In genomic region chr5:109485030-109485429, GRCh38 we compare ENCODE assay signal across 1 cellular context.
TF ChIP-seq lines count a peak whose summit lies in the region.

No MANE protein-coding gene starts in this region.

TF ChIP-seq in HepG2, 621 proteins besides CTCF, POLR2A, EP300 and RAD21 (continued from another document and continues in another):
- TF ChIP-seq BCL6 (CRISPR knock-in tag; IDR thresholded peaks at IDR 0.05): peak; percentile 92
- TF ChIP-seq ZNF382 (CRISPR knock-in tag; IDR thresholded peaks at IDR 0.05; ENCODE audit: borderline replicate concordance): no peak
- no peak for TF ChIP-seq ZNF891 (CRISPR knock-in tag; IDR thresholded peaks at IDR 0.05)
- no peak for TF ChIP-seq ZNF430 (CRISPR knock-in tag; IDR thresholded peaks at IDR 0.05)
- TF ChIP-seq SIX4 (CRISPR knock-in tag; IDR thresholded peaks at IDR 0.05): peak; percentile 46; the same call in 1 of the 2 replicates
- no peak for TF ChIP-seq ZBTB42 (CRISPR knock-in tag; IDR thresholded peaks at IDR 0.05)
- no peak for TF ChIP-seq PHF5A (CRISPR knock-in tag; IDR thresholded peaks at IDR 0.05; ENCODE audit: low read depth, unreplicated experiment)
- TF ChIP-seq, protein P1, sequence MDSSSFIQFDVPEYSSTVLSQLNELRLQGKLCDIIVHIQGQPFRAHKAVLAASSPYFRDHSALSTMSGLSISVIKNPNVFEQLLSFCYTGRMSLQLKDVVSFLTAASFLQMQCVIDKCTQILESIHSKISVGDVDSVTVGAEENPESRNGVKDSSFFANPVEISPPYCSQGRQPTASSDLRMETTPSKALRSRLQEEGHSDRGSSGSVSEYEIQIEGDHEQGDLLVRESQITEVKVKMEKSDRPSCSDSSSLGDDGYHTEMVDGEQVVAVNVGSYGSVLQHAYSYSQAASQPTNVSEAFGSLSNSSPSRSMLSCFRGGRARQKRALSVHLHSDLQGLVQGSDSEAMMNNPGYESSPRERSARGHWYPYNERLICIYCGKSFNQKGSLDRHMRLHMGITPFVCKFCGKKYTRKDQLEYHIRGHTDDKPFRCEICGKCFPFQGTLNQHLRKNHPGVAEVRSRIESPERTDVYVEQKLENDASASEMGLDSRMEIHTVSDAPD (CRISPR knock-in tag; IDR thresholded peaks at IDR 0.05): no peak
- TF ChIP-seq ZNF33B (CRISPR knock-in tag; IDR thresholded peaks at IDR 0.05): no peak
- TF ChIP-seq, protein P2, sequence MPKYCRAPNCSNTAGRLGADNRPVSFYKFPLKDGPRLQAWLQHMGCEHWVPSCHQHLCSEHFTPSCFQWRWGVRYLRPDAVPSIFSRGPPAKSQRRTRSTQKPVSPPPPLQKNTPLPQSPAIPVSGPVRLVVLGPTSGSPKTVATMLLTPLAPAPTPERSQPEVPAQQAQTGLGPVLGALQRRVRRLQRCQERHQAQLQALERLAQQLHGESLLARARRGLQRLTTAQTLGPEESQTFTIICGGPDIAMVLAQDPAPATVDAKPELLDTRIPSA (CRISPR knock-in tag; IDR thresholded peaks at IDR 0.05; ENCODE audit: borderline replicate concordance): no peak
- TF ChIP-seq ZNF205 (CRISPR knock-in tag; IDR thresholded peaks at IDR 0.05): no peak
- no peak for TF ChIP-seq E2F2 (CRISPR knock-in tag; IDR thresholded peaks at IDR 0.05; ENCODE audit: borderline replicate concordance)
- TF ChIP-seq ZBTB38 (CRISPR knock-in tag; IDR thresholded peaks at IDR 0.05): peak; percentile 40; the same call in 1 of the 2 replicates
- peak; percentile 99 for TF ChIP-seq AHDC1 (CRISPR knock-in tag; IDR thresholded peaks at IDR 0.05; ENCODE audit: borderline replicate concordance)
- no peak for TF ChIP-seq ATF5 (CRISPR knock-in tag; IDR thresholded peaks at IDR 0.05; ENCODE audit: low read depth)
- TF ChIP-seq ZNF75D (CRISPR knock-in tag; IDR thresholded peaks at IDR 0.05; ENCODE audit: borderline replicate concordance): no peak
- peak; percentile 28; the same call in 1 of the 2 replicates for TF ChIP-seq STAG1 (CRISPR knock-in tag; IDR thresholded peaks at IDR 0.05)
- TF ChIP-seq, protein P3, sequence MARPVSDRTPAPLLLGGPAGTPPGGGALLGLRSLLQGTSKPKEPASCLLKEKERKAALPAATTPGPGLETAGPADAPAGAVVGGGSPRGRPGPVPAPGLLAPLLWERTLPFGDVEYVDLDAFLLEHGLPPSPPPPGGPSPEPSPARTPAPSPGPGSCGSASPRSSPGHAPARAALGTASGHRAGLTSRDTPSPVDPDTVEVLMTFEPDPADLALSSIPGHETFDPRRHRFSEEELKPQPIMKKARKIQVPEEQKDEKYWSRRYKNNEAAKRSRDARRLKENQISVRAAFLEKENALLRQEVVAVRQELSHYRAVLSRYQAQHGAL (CRISPR knock-in tag; IDR thresholded peaks at IDR 0.05; ENCODE audit: not compliant biosample characterization): no peak
- TF ChIP-seq ZNF598 (CRISPR knock-in tag; IDR thresholded peaks at IDR 0.05; ENCODE audit: borderline replicate concordance): no peak
- TF ChIP-seq KMT2B (CRISPR knock-in tag; IDR thresholded peaks at IDR 0.05): peak; percentile 35; the same call in 1 of the 2 replicates
- 0 out of 2 replicates have a peak, but pooled peaks have one; percentile 59 for TF ChIP-seq ZNF709 (CRISPR knock-in tag; IDR thresholded peaks at IDR 0.05)
- no peak for TF ChIP-seq MATR3 (CRISPR knock-in tag; IDR thresholded peaks at IDR 0.05)
- TF ChIP-seq NFE2L2 (IDR thresholded peaks at IDR 0.05; ENCODE audit: low read length): no peak
- no peak for TF ChIP-seq ZNF839 (CRISPR knock-in tag; IDR thresholded peaks at IDR 0.05; ENCODE audit: borderline replicate concordance)
- TF ChIP-seq ZMYM4 (CRISPR knock-in tag; IDR thresholded peaks at IDR 0.05): peak; percentile 96
- TF ChIP-seq SP4 (CRISPR knock-in tag; IDR thresholded peaks at IDR 0.05): no peak
- TF ChIP-seq, protein P4, sequence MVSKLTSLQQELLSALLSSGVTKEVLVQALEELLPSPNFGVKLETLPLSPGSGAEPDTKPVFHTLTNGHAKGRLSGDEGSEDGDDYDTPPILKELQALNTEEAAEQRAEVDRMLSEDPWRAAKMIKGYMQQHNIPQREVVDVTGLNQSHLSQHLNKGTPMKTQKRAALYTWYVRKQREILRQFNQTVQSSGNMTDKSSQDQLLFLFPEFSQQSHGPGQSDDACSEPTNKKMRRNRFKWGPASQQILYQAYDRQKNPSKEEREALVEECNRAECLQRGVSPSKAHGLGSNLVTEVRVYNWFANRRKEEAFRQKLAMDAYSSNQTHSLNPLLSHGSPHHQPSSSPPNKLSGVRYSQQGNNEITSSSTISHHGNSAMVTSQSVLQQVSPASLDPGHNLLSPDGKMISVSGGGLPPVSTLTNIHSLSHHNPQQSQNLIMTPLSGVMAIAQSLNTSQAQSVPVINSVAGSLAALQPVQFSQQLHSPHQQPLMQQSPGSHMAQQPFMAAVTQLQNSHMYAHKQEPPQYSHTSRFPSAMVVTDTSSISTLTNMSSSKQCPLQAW (CRISPR knock-in tag; IDR thresholded peaks at IDR 0.05): peak; percentile 92
- TF ChIP-seq, protein P5, sequence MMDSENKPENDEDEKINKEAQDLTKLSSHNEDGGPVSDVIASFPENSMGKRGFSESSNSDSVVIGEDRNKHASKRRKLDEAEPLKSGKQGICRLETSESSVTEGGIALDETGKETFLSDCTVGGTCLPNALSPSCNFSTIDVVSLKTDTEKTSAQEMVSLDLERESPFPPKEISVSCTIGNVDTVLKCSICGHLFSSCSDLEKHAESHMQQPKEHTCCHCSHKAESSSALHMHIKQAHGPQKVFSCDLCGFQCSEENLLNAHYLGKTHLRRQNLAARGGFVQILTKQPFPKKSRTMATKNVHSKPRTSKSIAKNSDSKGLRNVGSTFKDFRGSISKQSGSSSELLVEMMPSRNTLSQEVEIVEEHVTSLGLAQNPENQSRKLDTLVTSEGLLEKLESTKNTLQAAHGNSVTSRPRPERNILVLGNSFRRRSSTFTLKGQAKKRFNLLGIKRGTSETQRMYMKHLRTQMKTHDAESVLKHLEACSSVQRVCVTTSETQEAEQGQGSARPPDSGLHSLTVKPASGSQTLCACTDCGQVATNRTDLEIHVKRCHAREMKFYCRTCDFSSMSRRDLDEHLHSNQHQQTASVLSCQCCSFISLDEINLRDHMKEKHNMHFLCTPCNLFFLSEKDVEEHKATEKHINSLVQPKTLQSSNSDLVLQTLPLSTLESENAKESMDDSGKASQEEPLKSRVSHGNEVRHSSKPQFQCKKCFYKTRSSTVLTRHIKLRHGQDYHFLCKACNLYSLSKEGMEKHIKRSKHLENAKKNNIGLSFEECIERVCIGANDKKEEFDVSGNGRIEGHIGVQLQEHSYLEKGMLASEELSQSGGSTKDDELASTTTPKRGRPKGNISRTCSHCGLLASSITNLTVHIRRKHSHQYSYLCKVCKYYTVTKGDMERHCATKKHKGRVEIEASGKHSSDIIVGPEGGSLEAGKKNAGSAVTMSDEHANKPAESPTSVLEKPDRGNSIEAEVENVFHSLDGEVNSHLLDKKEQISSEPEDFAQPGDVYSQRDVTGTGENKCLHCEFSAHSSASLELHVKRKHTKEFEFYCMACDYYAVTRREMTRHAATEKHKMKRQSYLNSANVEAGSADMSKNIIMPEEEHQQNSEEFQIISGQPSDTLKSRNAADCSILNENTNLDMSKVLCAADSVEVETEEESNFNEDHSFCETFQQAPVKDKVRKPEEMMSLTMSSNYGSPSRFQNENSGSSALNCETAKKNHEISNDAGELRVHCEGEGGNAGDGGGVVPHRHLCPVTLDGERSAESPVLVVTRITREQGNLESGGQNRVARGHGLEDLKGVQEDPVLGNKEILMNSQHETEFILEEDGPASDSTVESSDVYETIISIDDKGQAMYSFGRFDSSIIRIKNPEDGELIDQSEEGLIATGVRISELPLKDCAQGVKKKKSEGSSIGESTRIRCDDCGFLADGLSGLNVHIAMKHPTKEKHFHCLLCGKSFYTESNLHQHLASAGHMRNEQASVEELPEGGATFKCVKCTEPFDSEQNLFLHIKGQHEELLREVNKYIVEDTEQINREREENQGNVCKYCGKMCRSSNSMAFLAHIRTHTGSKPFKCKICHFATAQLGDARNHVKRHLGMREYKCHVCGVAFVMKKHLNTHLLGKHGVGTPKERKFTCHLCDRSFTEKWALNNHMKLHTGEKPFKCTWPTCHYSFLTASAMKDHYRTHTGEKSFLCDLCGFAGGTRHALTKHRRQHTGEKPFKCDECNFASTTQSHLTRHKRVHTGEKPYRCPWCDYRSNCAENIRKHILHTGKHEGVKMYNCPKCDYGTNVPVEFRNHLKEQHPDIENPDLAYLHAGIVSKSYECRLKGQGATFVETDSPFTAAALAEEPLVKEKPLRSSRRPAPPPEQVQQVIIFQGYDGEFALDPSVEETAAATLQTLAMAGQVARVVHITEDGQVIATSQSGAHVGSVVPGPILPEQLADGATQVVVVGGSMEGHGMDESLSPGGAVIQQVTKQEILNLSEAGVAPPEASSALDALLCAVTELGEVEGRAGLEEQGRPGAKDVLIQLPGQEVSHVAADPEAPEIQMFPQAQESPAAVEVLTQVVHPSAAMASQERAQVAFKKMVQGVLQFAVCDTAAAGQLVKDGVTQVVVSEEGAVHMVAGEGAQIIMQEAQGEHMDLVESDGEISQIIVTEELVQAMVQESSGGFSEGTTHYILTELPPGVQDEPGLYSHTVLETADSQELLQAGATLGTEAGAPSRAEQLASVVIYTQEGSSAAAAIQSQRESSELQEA (CRISPR knock-in tag; IDR thresholded peaks at IDR 0.05; ENCODE audit: not compliant biosample characterization): no peak
- no peak for TF ChIP-seq ZNF841 (CRISPR knock-in tag; IDR thresholded peaks at IDR 0.05; ENCODE audit: borderline replicate concordance)
- no peak for TF ChIP-seq KAT2B (IDR thresholded peaks at IDR 0.05; ENCODE audit: borderline replicate concordance, low read depth, low read length)
- TF ChIP-seq, protein P6, sequence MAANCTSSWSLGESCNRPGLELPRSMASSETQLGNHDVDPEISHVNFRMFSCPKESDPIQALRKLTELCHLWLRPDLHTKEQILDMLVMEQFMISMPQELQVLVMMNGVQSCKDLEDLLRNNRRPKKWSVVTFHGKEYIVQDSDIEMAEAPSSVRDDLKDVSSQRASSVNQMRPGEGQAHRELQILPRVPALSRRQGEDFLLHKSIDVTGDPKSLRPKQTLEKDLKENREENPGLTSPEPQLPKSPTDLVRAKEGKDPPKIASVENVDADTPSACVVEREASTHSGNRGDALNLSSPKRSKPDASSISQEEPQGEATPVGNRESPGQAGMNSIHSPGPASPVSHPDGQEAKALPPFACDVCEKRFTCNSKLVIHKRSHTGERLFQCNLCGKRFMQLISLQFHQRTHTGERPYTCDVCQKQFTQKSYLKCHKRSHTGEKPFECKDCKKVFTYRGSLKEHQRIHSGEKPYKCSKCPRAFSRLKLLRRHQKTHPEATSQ (CRISPR knock-in tag; IDR thresholded peaks at IDR 0.05; ENCODE audit: borderline replicate concordance): no peak
- TF ChIP-seq TOE1 (CRISPR knock-in tag; IDR thresholded peaks at IDR 0.05): 0 out of 2 replicates have a peak, but pooled peaks have one; percentile 40
- TF ChIP-seq, protein P7, sequence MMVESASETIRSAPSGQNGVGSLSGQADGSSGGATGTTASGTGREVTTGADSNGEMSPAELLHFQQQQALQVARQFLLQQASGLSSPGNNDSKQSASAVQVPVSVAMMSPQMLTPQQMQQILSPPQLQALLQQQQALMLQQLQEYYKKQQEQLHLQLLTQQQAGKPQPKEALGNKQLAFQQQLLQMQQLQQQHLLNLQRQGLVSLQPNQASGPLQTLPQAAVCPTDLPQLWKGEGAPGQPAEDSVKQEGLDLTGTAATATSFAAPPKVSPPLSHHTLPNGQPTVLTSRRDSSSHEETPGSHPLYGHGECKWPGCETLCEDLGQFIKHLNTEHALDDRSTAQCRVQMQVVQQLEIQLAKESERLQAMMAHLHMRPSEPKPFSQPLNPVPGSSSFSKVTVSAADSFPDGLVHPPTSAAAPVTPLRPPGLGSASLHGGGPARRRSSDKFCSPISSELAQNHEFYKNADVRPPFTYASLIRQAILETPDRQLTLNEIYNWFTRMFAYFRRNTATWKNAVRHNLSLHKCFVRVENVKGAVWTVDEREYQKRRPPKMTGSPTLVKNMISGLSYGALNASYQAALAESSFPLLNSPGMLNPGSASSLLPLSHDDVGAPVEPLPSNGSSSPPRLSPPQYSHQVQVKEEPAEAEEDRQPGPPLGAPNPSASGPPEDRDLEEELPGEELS (CRISPR knock-in tag; IDR thresholded peaks at IDR 0.05): peak; percentile 93
